Comparison of ENCODE assay signal across 2 cellular contexts in genomic region chr1:1517973-1518620, GRCh38.
TF ChIP-seq lines count a peak whose summit lies in the region.

No MANE protein-coding gene starts in this region.

TF ChIP-seq in SK-N-SH, 30 proteins besides CTCF, POLR2A, EP300 and RAD21 (continued from another document):
- TF ChIP-seq REST (IDR thresholded peaks at IDR 0.05; ENCODE audit: low read depth, low read length) (no peak), NRF1 (IDR thresholded peaks at IDR 0.05; ENCODE audit: low read depth, low read length) (no peak), RXRA (IDR thresholded peaks at IDR 0.05; ENCODE audit: borderline replicate concordance, low read depth) (no peak), JUND (IDR thresholded peaks at IDR 0.05) (no peak), USF2 (IDR thresholded peaks at IDR 0.05; ENCODE audit: borderline replicate concordance, low read depth, low read length) (no peak), RCOR1 (IDR thresholded peaks at IDR 0.05; ENCODE audit: low read length) (no peak), ZBTB33 (IDR thresholded peaks at IDR 0.05; ENCODE audit: borderline replicate concordance, low read depth) (no peak), MAX (IDR thresholded peaks at IDR 0.05; ENCODE audit: low read depth) (no peak), POLR2AphosphoS5 (IDR thresholded peaks at IDR 0.05; ENCODE audit: low read depth, low read length) (no peak), CHD2 (IDR thresholded peaks at IDR 0.05; ENCODE audit: low read length, partially characterized antibody) (no peak), TEAD4 (IDR thresholded peaks at IDR 0.05; ENCODE audit: borderline replicate concordance, insufficient read depth) (no peak), MXI1 (IDR thresholded peaks at IDR 0.05; ENCODE audit: low read depth, low read length) (no peak), IRF3 (IDR thresholded peaks at IDR 0.05; ENCODE audit: low read depth, low read length) (no peak), RFX5 (IDR thresholded peaks at IDR 0.05; ENCODE audit: low read length) (no peak)

TF ChIP-seq in SK-N-SH treated with all-trans-retinoic acid at 6 μM for 48 hours, 23 proteins besides CTCF, POLR2A, EP300 and RAD21 (continued from another document):
- TF ChIP-seq TSHZ2 (CRISPR knock-in tag; IDR thresholded peaks at IDR 0.05): no peak
- TF ChIP-seq TOX (CRISPR knock-in tag; IDR thresholded peaks at IDR 0.05; ENCODE audit: borderline replicate concordance): no peak
- no peak for TF ChIP-seq CSRNP3 (CRISPR knock-in tag; IDR thresholded peaks at IDR 0.05)
- no peak for TF ChIP-seq SNAI2 (CRISPR knock-in tag; IDR thresholded peaks at IDR 0.05)
- no peak for TF ChIP-seq ZNF70 (CRISPR knock-in tag; IDR thresholded peaks at IDR 0.05)
- no peak for TF ChIP-seq ZFP30 (CRISPR knock-in tag; IDR thresholded peaks at IDR 0.05)
- TF ChIP-seq ARNTL (CRISPR knock-in tag; IDR thresholded peaks at IDR 0.05; ENCODE audit: borderline replicate concordance, low read depth): no peak
- TF ChIP-seq ZC3H10 (CRISPR knock-in tag; IDR thresholded peaks at IDR 0.05): no peak
- no peak for TF ChIP-seq TCF4 (CRISPR knock-in tag; IDR thresholded peaks at IDR 0.05; ENCODE audit: borderline replicate concordance)
